In genomic region chr11:1111545-1112212, GRCh38 we compare ENCODE assay signal across 18 cellular contexts. TPM values are rescaled to one million over a fixed set of nuclear protein-coding genes. Genes with fewer than 3 reads are reported as not detected.
"Had no signal": no experiment of that assay in that cellular context is flagged by ENCODE, and none has a peak within 500 bp of the region (broad histone marks: within the 10 kb centered on the region; RNA-seq: fewer than 3 reads in every experiment).

No MANE protein-coding gene starts in this region.

- H3K4me3 Mint-ChIP-seq: effector memory CD8-positive, alpha-beta T cell; neural crest cell had no signal

- FAIRE-seq: frontal cortex, pancreas had no signal

- ATAC-seq: activated CD4-positive, CD25-positive, alpha-beta regulatory T cell treated with anti-CD3 and anti-CD28 coated beads, Interleukin-2, amount 50 U/mL, for 24 hours; effector memory CD8-positive, alpha-beta T cell; pancreas had no signal

- H3K36me3 ChIP-seq: pancreas had no signal

- H3K27ac ChIP-seq: epithelial cell of prostate, pancreas had no signal

- H3K4me3 ChIP-seq: pancreas had no signal

- H3K4me1 Mint-ChIP-seq: neural crest cell had no signal

- H3K9me3 Mint-ChIP-seq: effector memory CD8-positive, alpha-beta T cell; neural crest cell had no signal

- H3K27ac Mint-ChIP-seq: effector memory CD8-positive, alpha-beta T cell had no signal

- H3K9me3 ChIP-seq: pancreas had no signal

- DNase-seq: activated CD4-positive, alpha-beta T cell treated with anti-CD3 and anti-CD28 coated beads, Interleukin-2, amount 50 U/mL, for 1 hour; activated CD8-positive, alpha-beta memory T cell treated with anti-CD3 and anti-CD28 coated beads for 24 hours; activated naive CD4-positive, alpha-beta T cell treated with Interleukin-2 at 50 U/mL for 16 hours; anterior cingulate cortex; cerebellar nuclear complex; dermis blood vessel endothelial cell; effector memory CD8-positive, alpha-beta T cell; retina; stimulated activated CD4-positive, alpha-beta T cell treated with anti-CD3 and anti-CD28 coated beads, Interleukin-1b, Interleukin-23, amount 100 ng/mL, for 48 hours; T1000 had no signal

- H3K4me1 ChIP-seq: pancreas had no signal

- H3K27me3 ChIP-seq: pancreas had no signal

RNA-seq across cellular contexts. Expression of gene MUC2, which starts 37.0 kb away (rescaled TPM):
- total RNA-seq: dermis blood vessel endothelial cell, fibroblast of lung, frontal cortex, liver, neural crest cell, urinary bladder had no signal
- polyA plus RNA-seq: fibroblast of lung had no signal

RNA-seq across cellular contexts. Expression of gene MUC5AC, which starts 46.1 kb away (rescaled TPM):
- total RNA-seq: dermis blood vessel endothelial cell, fibroblast of lung, frontal cortex, liver, neural crest cell, urinary bladder had no signal
- polyA plus RNA-seq: fibroblast of lung, liver, urinary bladder had no signal
